In the genomic region with DNA sequence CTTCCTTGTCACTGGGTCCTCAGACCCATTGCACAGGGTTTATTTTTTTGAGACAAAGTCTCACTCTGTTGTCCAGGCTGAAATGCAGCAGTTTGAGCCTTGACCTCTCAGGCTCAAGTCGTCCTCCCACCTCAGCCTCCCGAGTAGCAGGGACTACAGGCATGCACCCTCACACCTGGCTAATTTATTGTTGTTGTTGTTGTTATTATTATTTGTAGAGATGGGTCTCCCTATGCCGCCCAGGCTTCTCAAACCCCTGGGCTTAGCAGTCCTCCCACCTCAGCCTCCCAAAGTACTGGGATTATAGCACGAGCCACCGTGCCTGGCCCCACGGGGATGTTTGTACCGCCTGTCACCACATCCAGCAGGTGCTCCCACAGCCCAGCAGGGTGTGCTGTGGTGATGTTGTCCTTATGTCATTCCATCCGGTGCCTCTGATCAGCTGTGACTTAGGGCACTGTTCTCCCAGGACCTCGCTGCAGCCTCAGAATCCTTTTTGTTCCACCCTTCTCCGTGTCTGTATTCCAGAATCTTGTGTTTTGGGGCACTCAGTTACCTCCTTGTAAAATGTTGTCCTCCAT, we compare ENCODE assay signal across 8 cellular contexts.
A peak's percentile ranks its signal among the peaks of the same experiment; 100 is the strongest.
DNase-seq lines count a peak whose midpoint lies in the region; ATAC-seq and TF ChIP-seq lines count a peak whose summit lies in the region.

No MANE protein-coding gene starts in this region.

- intact Hi-C loops in Panc1 (cut with micrococcal nuclease; ENCODE audit: unreplicated experiment) = no loop called here
- intact Hi-C loops in posterior vena cava (cut with DNase I) = no loop called here

- no peaks in the 10 kb centered on the region for H3K4me1 ChIP-seq in cardiac muscle cell (ENCODE audit: low read depth)
- no peaks in the 10 kb centered on the region for H3K4me1 ChIP-seq in right atrium auricular region
- H3K4me1 ChIP-seq in Panc1 (ENCODE audit: control insufficient read depth, insufficient read depth, low read length) = no peaks in the 10 kb centered on the region
- peaks cover 20% of the 10 kb centered on the region for H3K4me1 ChIP-seq in hepatocyte (ENCODE audit: insufficient read depth)
- no peaks in the 10 kb centered on the region for H3K4me1 ChIP-seq in suprapubic skin

- TF ChIP-seq CTCF in cardiac muscle cell (IDR thresholded peaks at IDR 0.05; ENCODE audit: low read depth, low read length) (peak; percentile 10), right atrium auricular region (IDR thresholded peaks at IDR 0.05) (peak in 1 of 2 donors; percentile 40), Panc1 (IDR thresholded peaks at IDR 0.05) (peak; percentile 71), hepatocyte (IDR thresholded peaks at IDR 0.05; ENCODE audit: poor library complexity) (peak; percentile 48), suprapubic skin (IDR thresholded peaks at IDR 0.05) (no peak)

- no peak overlapping the region for H3K4me3 ChIP-seq in cardiac muscle cell
- no peak overlapping the region for H3K4me3 ChIP-seq in right atrium auricular region
- no peak overlapping the region for H3K4me3 ChIP-seq in Panc1 (ENCODE audit: low read depth in 2 of 2, low read length in 2 of 2)
- no peak overlapping the region for H3K4me3 ChIP-seq in hepatocyte
- no peak overlapping the region for H3K4me3 ChIP-seq in suprapubic skin

- no peaks in the 10 kb centered on the region for H3K36me3 ChIP-seq in cardiac muscle cell
- H3K36me3 ChIP-seq in right atrium auricular region = no peaks in the 10 kb centered on the region
- no peaks in the 10 kb centered on the region for H3K36me3 ChIP-seq in Panc1 (ENCODE audit: control insufficient read depth, insufficient read depth, low read length)
- H3K36me3 ChIP-seq in hepatocyte (replicated peaks; ENCODE audit: insufficient read depth, low read depth) = no peaks in the 10 kb centered on the region
- no peaks in the 10 kb centered on the region for H3K36me3 ChIP-seq in suprapubic skin

- H3K9me3 ChIP-seq in cardiac muscle cell (ENCODE audit: low read depth) = no peaks in the 10 kb centered on the region
- no peaks in the 10 kb centered on the region for H3K9me3 ChIP-seq in right atrium auricular region
- H3K9me3 ChIP-seq in Panc1 (ENCODE audit: control insufficient read depth, insufficient read depth, low read depth, low read length) = no peaks in the 10 kb centered on the region
- no peaks in the 10 kb centered on the region for H3K9me3 ChIP-seq in hepatocyte (ENCODE audit: low read depth)
- H3K9me3 ChIP-seq in suprapubic skin = no peaks in the 10 kb centered on the region

- no peak overlapping the region for H2AFZ ChIP-seq in hepatocyte

- no TSS peak for BruUV-seq in Panc1 (replicated peaks; lab: Mats Ljungman, UMichigan)

- no peak overlapping the region for H3K27ac ChIP-seq in cardiac muscle cell
- H3K27ac ChIP-seq in right atrium auricular region = no peak overlapping the region
- no peak overlapping the region for H3K27ac ChIP-seq in Panc1 (ENCODE audit: low read length)
- H3K27ac ChIP-seq in hepatocyte = peak overlapping the region; percentile 84
- H3K27ac ChIP-seq in suprapubic skin = no peak overlapping the region

- ATAC-seq in HG02870 (IDR thresholded peaks at IDR 0.05; ENCODE audit: unreplicated experiment) (peak; percentile 95), Panc1 (peak; percentile 90)

- CTCF ChIA-PET in Panc1 (lab: Charles Lee) = interaction anchor here (0.6 to 1.3 kb wide), 2 partner anchors 22 to 44 kb away, joined by 3 read pairs; no protein-coding TSS in a partner anchor

- 53% methylated on average over 10 of the region's 10 CpGs for WGBS in hepatocyte (ENCODE audit: low lambda C conversion rate, missing lambda C conversion rate)
- WGBS in suprapubic skin = 69% methylated on average over 10 of the region's 10 CpGs

- H3K9me2 ChIP-seq in hepatocyte (replicated peaks; ENCODE audit: insufficient read depth) = no peaks in the 10 kb centered on the region

- in situ Hi-C loops in Panc1 (cut with HindIII; ENCODE audit: low pct_unique_long_range_greater_than_20kb, low sequenced_read_pairs) = no loop called here

- POLR2A ChIA-PET in Panc1 (lab: Charles Lee) = no interaction called here

- no peak for TF ChIP-seq EP300 in suprapubic skin (IDR thresholded peaks at IDR 0.05)

- H3K27me3 ChIP-seq in cardiac muscle cell = no peaks in the 10 kb centered on the region
- no peaks in the 10 kb centered on the region for H3K27me3 ChIP-seq in right atrium auricular region
- peaks cover 2% of the 10 kb centered on the region; the same call in 1 of the 2 replicates for H3K27me3 ChIP-seq in Panc1 (ENCODE audit: control insufficient read depth, insufficient read depth, low read length)
- H3K27me3 ChIP-seq in hepatocyte = no peaks in the 10 kb centered on the region
- no peaks in the 10 kb centered on the region for H3K27me3 ChIP-seq in suprapubic skin

- no peak for TF ChIP-seq POLR2A in suprapubic skin (IDR thresholded peaks at IDR 0.05)

- DNase-seq in cardiac muscle cell (ENCODE audit: low read depth in 1 of 2, low spot score in 1 of 2) (peak; percentile 13 to 24), right atrium auricular region (ENCODE audit: low spot score) (no peak), Panc1 (ENCODE audit: low read depth, low spot score) (no peak), hepatocyte (ENCODE audit: low spot score) (peak; percentile 59), suprapubic skin (ENCODE audit: low spot score in 2 of 2) (no peak), posterior vena cava (ENCODE audit: low spot score) (no peak)
- DNase-seq in activated effector memory CD4-positive, alpha-beta T cell treated with anti-CD3 and anti-CD28 coated beads, Interleukin-2, amount 50 U/mL, for 16 hours = no peak

- H3K4me2 ChIP-seq in hepatocyte = no peak overlapping the region

- H3K79me2 ChIP-seq in hepatocyte = no peaks in the 10 kb centered on the region

- H4K20me1 ChIP-seq in hepatocyte (ENCODE audit: insufficient read depth, poor library complexity, severe bottlenecking) = no peaks in the 10 kb centered on the region

Comparison
In these comparisons a context has a peak if more than half of its experiments do, and no peak if none do; other contexts are left out.
1. DNase-seq: peak in cardiac muscle cell (2 of 2) and hepatocyte (single experiment); none in right atrium auricular region (single experiment), Panc1 (single experiment), activated effector memory CD4-positive, alpha-beta T cell treated with anti-CD3 and anti-CD28 coated beads, Interleukin-2, amount 50 U/mL, for 16 hours (single experiment), suprapubic skin (0 of 2) and posterior vena cava (single experiment).
2. CTCF ChIP-seq: peak in cardiac muscle cell (single experiment), Panc1 (single experiment) and hepatocyte (single experiment); none in suprapubic skin (0 of 2).